ENCODE assay signal across 8 cellular contexts in genomic region chr7:158829021-158829341, GRCh38. TPM values are rescaled to one million over a fixed set of nuclear protein-coding genes. Genes with fewer than 3 reads are reported as not detected.
DNase-seq lines count a peak whose midpoint lies in the region; ATAC-seq and TF ChIP-seq lines count a peak whose summit lies in the region.

No MANE protein-coding gene starts in this region.

- DNase-seq in AG10803 (ENCODE audit: low read depth) (peak; percentile 85), NCI-H1930 (lab: John Stamatoyannopoulos, UW) (peak; percentile 62 to 69), fibroblast of gingiva (ENCODE audit: low read depth) (peak; percentile 82)
- peak; percentile 66 for DNase-seq in activated CD8-positive, alpha-beta memory T cell treated with anti-CD3 and anti-CD28 coated beads, Interleukin-2, amount 50 U/mL, for 4 hours
- DNase-seq in naive thymus-derived CD8-positive, alpha-beta T cell = peak in 4 of 10 donors; percentile 67 to 86 (median 77)

- no peaks in the 10 kb centered on the region for H3K27me3 Mint-ChIP-seq in naive thymus-derived CD8-positive, alpha-beta T cell

- no peaks in the 10 kb centered on the region for H3K36me3 ChIP-seq in thymus (ENCODE audit: control insufficient read depth, insufficient read depth)

- no peaks in the 10 kb centered on the region for H3K27me3 ChIP-seq in thymus (ENCODE audit: control insufficient read depth, insufficient read depth)

- peak overlapping the region; percentile 81 for H3K4me3 ChIP-seq in AG10803 (ENCODE audit: low read length)
- peak overlapping the region; percentile 97 for H3K4me3 ChIP-seq in thymus (ENCODE audit: low read length)

- POLR2A ChIA-PET in naive thymus-derived CD8-positive, alpha-beta T cell (lab: Charles Lee) = interaction anchor here (0.6 to 11.4 kb wide), 16 partner anchors 12 to 124 kb away, joined by 3 to 150 read pairs (median 4); partner anchors contain the start of gene NCAPG2

- TF ChIP-seq CTCF in AG10803 (conservative IDR thresholded peaks at IDR 0.05; ENCODE audit: low read length) = no peak

- peak overlapping the region in 8 of 10 donors; percentile 69 to 99 (median 90) for H3K27ac Mint-ChIP-seq in naive thymus-derived CD8-positive, alpha-beta T cell

- H3K4me1 ChIP-seq in thymus (ENCODE audit: control insufficient read depth, insufficient read depth, low read length) = peaks cover 7% of the 10 kb centered on the region

- H3K4me1 Mint-ChIP-seq in naive thymus-derived CD8-positive, alpha-beta T cell = peaks cover 12 to 47% (median 39%) of the 10 kb centered on the region in 4 donors

- H3K4me3 Mint-ChIP-seq in naive thymus-derived CD8-positive, alpha-beta T cell = peak overlapping the region; percentile 64 to 99 (median 95)

- H3K9me3 Mint-ChIP-seq in naive thymus-derived CD8-positive, alpha-beta T cell = no peaks in the 10 kb centered on the region

- under 1% methylated on average over 38 of the region's 38 CpGs for WGBS in thymus

- H3K36me3 Mint-ChIP-seq in naive thymus-derived CD8-positive, alpha-beta T cell = peaks cover 0 to 17% (median 4%) of the 10 kb centered on the region in 3 donors

- H3K9me3 ChIP-seq in thymus (ENCODE audit: control insufficient read depth) = no peaks in the 10 kb centered on the region

- H3K27ac ChIP-seq in thymus (ENCODE audit: low read depth) = peak overlapping the region; percentile 97

- ATAC-seq in GM18502 (IDR thresholded peaks at IDR 0.05; ENCODE audit: poor library complexity, unreplicated experiment) (peak; percentile 59), HG02884 (IDR thresholded peaks at IDR 0.05; ENCODE audit: unreplicated experiment) (peak; percentile 44)
- peak; percentile 50 to 68 for ATAC-seq in naive thymus-derived CD8-positive, alpha-beta T cell

RNA-seq across cellular contexts. Expression of gene ESYT2, which starts 0.3 kb away (rescaled TPM):
- total RNA-seq in naive thymus-derived CD8-positive, alpha-beta T cell = 100 to 1,000 TPM; 101 to 105 TPM
- 10 to 100 TPM; 58.6 to 93.3 (median 79.8) TPM for polyA plus RNA-seq in naive thymus-derived CD8-positive, alpha-beta T cell
- polyA plus RNA-seq in thymus = 35.7 TPM

RNA-seq across cellular contexts. Expression of gene DYNC2I1, which starts 27.4 kb away (rescaled TPM):
- 10 to 100 TPM; 16.3 to 19.0 TPM for total RNA-seq in naive thymus-derived CD8-positive, alpha-beta T cell
- 10 to 100 TPM; 14.1 to 22.1 (median 19.8) TPM for polyA plus RNA-seq in naive thymus-derived CD8-positive, alpha-beta T cell
- 11.6 TPM for polyA plus RNA-seq in thymus
